Comparison of ENCODE assay signal across 8 cellular contexts in the genomic region with DNA sequence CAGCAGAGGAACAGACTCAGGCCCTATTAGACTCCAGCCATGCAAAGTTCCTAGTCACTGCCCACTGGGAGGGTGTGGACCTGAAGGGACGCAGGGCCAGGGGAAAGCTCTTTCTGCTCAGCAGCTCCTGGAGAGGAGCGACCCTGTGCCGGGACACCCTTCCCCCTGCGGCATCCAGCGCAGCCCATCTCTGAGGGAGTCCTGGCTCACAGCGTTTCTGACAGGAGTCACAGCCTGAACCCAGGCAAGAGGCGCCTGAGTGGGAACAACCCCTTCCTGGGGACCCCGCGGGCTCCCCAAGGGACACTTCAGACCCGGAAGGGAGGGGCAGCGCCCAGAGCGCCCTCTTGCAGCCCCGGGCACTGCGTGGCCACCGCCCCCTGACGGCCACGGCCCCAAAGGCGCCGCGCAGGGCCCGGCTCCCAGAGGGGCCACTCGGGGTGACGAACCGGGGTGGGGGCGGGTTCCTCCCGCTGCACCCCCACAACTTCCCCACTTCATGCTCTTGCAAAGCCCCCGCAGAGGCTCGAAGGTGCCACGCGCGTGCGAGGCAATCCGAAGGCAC. TPM values are rescaled to one million over a fixed set of nuclear protein-coding genes. Genes with fewer than 3 reads are reported as not detected.
DNase-seq lines count a peak whose midpoint lies in the region; ATAC-seq and TF ChIP-seq lines count a peak whose summit lies in the region.

No MANE protein-coding gene starts in this region.

- peak overlapping the region; percentile 67 to 95 (median 82) for H3K4me3 ChIP-seq in thyroid gland (replicated peaks in 1 of 3)

- intact Hi-C loops in thyroid gland (cut with DNase I) = no loop called here

- no peaks in the 10 kb centered on the region for H3K27me3 ChIP-seq in thyroid gland

- WGBS in thyroid gland, 2 donors = 0% methylated on average over 1 to 4 of the region's 33 CpGs

- peak overlapping the region; percentile 98 for H3K27ac ChIP-seq in VCaP
- H3K27ac ChIP-seq in thyroid gland = peak overlapping the region; percentile 87 to 92 (median 92)

- TF ChIP-seq POLR2A in thyroid gland (IDR thresholded peaks at IDR 0.05) = no peak

- peaks cover 30 to 61% of the 10 kb centered on the region in 2 donors for H3K4me1 ChIP-seq in thyroid gland

- no peaks in the 10 kb centered on the region for H3K9me3 ChIP-seq in thyroid gland

- ATAC-seq in GM18517 (IDR thresholded peaks at IDR 0.05; ENCODE audit: unreplicated experiment) = peak; percentile 9
- peak; percentile 11 for ATAC-seq in HG03460 (IDR thresholded peaks at IDR 0.05; ENCODE audit: unreplicated experiment)

- peak; percentile 57 for DNase-seq in AG20443 (ENCODE audit: low spot score)
- DNase-seq in effector CD8-positive, alpha-beta T cell (lab: John Stamatoyannopoulos, UW) = peak; percentile 45
- DNase-seq in medulla oblongata (ENCODE audit: extremely low spot score) = peak; percentile 70
- DNase-seq in thyroid gland = peak; percentile 42 to 57
- DNase-seq in NK-92 (lab: John Stamatoyannopoulos, UW; ENCODE audit: unreplicated experiment) = no peak

- peaks cover 6 to 9% of the 10 kb centered on the region in 2 donors for H3K36me3 ChIP-seq in thyroid gland

- TF ChIP-seq CTCF in VCaP (conservative IDR thresholded peaks at IDR 0.05) = peak; percentile 69
- TF ChIP-seq CTCF in thyroid gland (IDR thresholded peaks at IDR 0.05) = peak in 2 of 6 experiments; percentile 24 to 41

RNA-seq across cellular contexts. Expression of a gene that starts 0.9 kb away (rescaled TPM):
- 10 to 100 TPM; 21.6 to 44.3 (median 29.3) TPM for total RNA-seq in thyroid gland

RNA-seq across cellular contexts. Expression of a gene that starts 14.4 kb away (rescaled TPM):
- total RNA-seq in thyroid gland = 10 to 100 TPM; 13.4 to 24.8 (median 19.0) TPM

RNA-seq across cellular contexts. Expression of a gene that starts 24.1 kb away (rescaled TPM):
- 1 to 10 TPM; 1.1 to 6.4 (median 5.0) TPM for total RNA-seq in thyroid gland

RNA-seq across cellular contexts. Expression of a gene that starts 25.6 kb away (rescaled TPM):
- 10 to 100 TPM; 62.8 to 76.2 (median 70.1) TPM for total RNA-seq in thyroid gland
